23 cellular contexts compared by ENCODE assay signal in genomic region chr22:46096706-46097230, GRCh38. TPM values are rescaled to one million over a fixed set of nuclear protein-coding genes. Genes with fewer than 3 reads are reported as not detected.
DNase-seq lines count a peak whose midpoint lies in the region; ATAC-seq and TF ChIP-seq lines count a peak whose summit lies in the region.
"Had no signal": no experiment of that assay in that cellular context is flagged by ENCODE, and none has a peak within 500 bp of the region (broad histone marks: within the 10 kb centered on the region; RNA-seq: fewer than 3 reads in every experiment).

No MANE protein-coding gene starts in this region.

- ATAC-seq in psoas muscle (no peak), HG03460 (IDR thresholded peaks at IDR 0.05; ENCODE audit: unreplicated experiment) (no peak), sciatic nerve (no peak)
- ATAC-seq: right cardiac atrium had no signal

- no peak for TF ChIP-seq POLR2A in uterus (IDR thresholded peaks at IDR 0.05)

- no peak overlapping the region for H3K4me3 Mint-ChIP-seq in MCF 10A (ENCODE audit: unreplicated experiment)
- H3K4me3 Mint-ChIP-seq: activated naive CD4-positive, alpha-beta T cell treated with anti-CD3 and anti-CD28 coated beads, Interleukin-2, amount 50 U/mL, for 24 hours; CD14-positive monocyte; dendritic cell treated with granulocyte-macrophage colony-stimulating factor and Interleukin-4, amounts not matched to agents 40 ng/mL and 50 ng/mL, for 4 days; IgD-negative memory B cell had no signal

- peaks cover 79% of the 10 kb centered on the region for H3K4me1 ChIP-seq in mammary epithelial cell (ENCODE audit: insufficient read depth, low read length)
- peaks cover 70% of the 10 kb centered on the region for H3K4me1 ChIP-seq in psoas muscle
- H3K4me1 ChIP-seq in uterus, result peaks cover 25 to 65% of the 10 kb centered on the region in 2 donors

- H3K9me3 Mint-ChIP-seq in MCF 10A (ENCODE audit: unreplicated experiment), result no peaks in the 10 kb centered on the region
- H3K9me3 Mint-ChIP-seq: activated naive CD4-positive, alpha-beta T cell treated with anti-CD3 and anti-CD28 coated beads, Interleukin-2, amount 50 U/mL, for 24 hours; CD14-positive monocyte; dendritic cell treated with granulocyte-macrophage colony-stimulating factor and Interleukin-4, amounts not matched to agents 40 ng/mL and 50 ng/mL, for 4 days; IgD-negative memory B cell had no signal

- TF ChIP-seq CTCF in MCF 10A (IDR thresholded peaks at IDR 0.05; ENCODE audit: unreplicated experiment), result no peak
- TF ChIP-seq CTCF in mammary epithelial cell (conservative IDR thresholded peaks at IDR 0.05 in 1 of 2, IDR thresholded peaks at IDR 0.05 in 1 of 2; ENCODE audit: extremely low read depth in 1 of 2, insufficient read depth in 1 of 2, low read depth in 1 of 2, low read length in 2 of 2), result no peak
- no peak for TF ChIP-seq CTCF in dorsolateral prefrontal cortex (IDR thresholded peaks at IDR 0.05 in 54 of 56, conservative IDR thresholded peaks at IDR 0.05 in 2 of 56; ENCODE audit: low read depth in 1 of 56, partially characterized antibody in 56 of 56)
- no peak for TF ChIP-seq CTCF in psoas muscle (IDR thresholded peaks at IDR 0.05)
- no peak for TF ChIP-seq CTCF in uterus (IDR thresholded peaks at IDR 0.05)

- H3K9me3 ChIP-seq in mammary epithelial cell (replicated peaks; ENCODE audit: insufficient read depth, low read length) (no peaks in the 10 kb centered on the region), psoas muscle (no peaks in the 10 kb centered on the region), uterus (no peaks in the 10 kb centered on the region)
- H3K9me3 ChIP-seq: Peyer's patch had no signal

- WGBS in mammary epithelial cell (ENCODE audit: low coverage, missing lambda C conversion rate), result no CpG with 5 or more reads among the region's 14 CpGs
- WGBS in psoas muscle, 3 donors, result 74 to 94% (median 75%) methylated on average over 14 of the region's 14 CpGs

- H4K20me1 ChIP-seq in mammary epithelial cell (ENCODE audit: insufficient read depth, low read length), result peaks cover 3% of the 10 kb centered on the region

- intact Hi-C loops in MCF 10A (cut with micrococcal nuclease), result no loop called here
- intact Hi-C loops in mammary epithelial cell (cut with micrococcal nuclease), result no loop called here
- intact Hi-C loops in dorsolateral prefrontal cortex (cut with DNase I), result no loop called here
- intact Hi-C loops in psoas muscle (cut with DNase I), result no loop called here
- intact Hi-C loops in uterus (cut with DNase I; ENCODE audit: low total_unique reads), result no loop called here
- intact Hi-C loops in sciatic nerve (cut with DNase I), result no loop called here

- H3K27me3 Mint-ChIP-seq in MCF 10A (ENCODE audit: insufficient read depth, unreplicated experiment), result no peaks in the 10 kb centered on the region
- H3K27me3 Mint-ChIP-seq: activated naive CD4-positive, alpha-beta T cell treated with anti-CD3 and anti-CD28 coated beads, Interleukin-2, amount 50 U/mL, for 24 hours; dendritic cell treated with granulocyte-macrophage colony-stimulating factor and Interleukin-4, amounts not matched to agents 40 ng/mL and 50 ng/mL, for 4 days; IgD-negative memory B cell had no signal

- H3K27ac ChIP-seq in mammary epithelial cell (ENCODE audit: insufficient read depth, low read depth, low read length), result no peak overlapping the region
- peak overlapping the region in 57 of 59 donors; percentile 13 to 98 (median 95) for H3K27ac ChIP-seq in dorsolateral prefrontal cortex
- peak overlapping the region; percentile 53 for H3K27ac ChIP-seq in psoas muscle
- H3K27ac ChIP-seq in uterus, result peak overlapping the region; percentile 99 to 100

- dilution Hi-C loops in mammary epithelial cell (cut with HindIII; ENCODE audit: low sequenced_read_pairs), result no loop called here

- no peak overlapping the region for H2AFZ ChIP-seq in mammary epithelial cell (ENCODE audit: low read depth, low read length)

- POLR2A ChIA-PET in MCF 10A (lab: Yijun Ruan, JAX), result interaction anchor here (0.9 to 1.7 kb wide), 3 partner anchors 10 to 17 kb away, joined by 3 to 7 read pairs (median 3); no protein-coding TSS in a partner anchor

- no peak overlapping the region for H3K4me2 ChIP-seq in mammary epithelial cell (ENCODE audit: insufficient read depth, low read depth, low read length)

- H3K9ac ChIP-seq in mammary epithelial cell (ENCODE audit: insufficient read depth, low read length), result no peak overlapping the region

- peaks cover 95% of the 10 kb centered on the region for H3K79me2 ChIP-seq in mammary epithelial cell (ENCODE audit: insufficient read depth, low read length)

- CTCF ChIA-PET in MCF 10A (lab: Yijun Ruan, JAX), result interaction anchor here (1.2 kb wide), 1 partner anchor 21 kb away, joined by 3 read pairs; no protein-coding TSS in a partner anchor
- CTCF ChIA-PET in mammary epithelial cell (lab: Charles Lee; ENCODE audit: low non-redundant PET), result no interaction called here

- H3K4me3 ChIP-seq in mammary epithelial cell (replicated peaks in 1 of 3; ENCODE audit: insufficient read depth in 1 of 3, low read depth in 2 of 3, low read length in 3 of 3) (no peak overlapping the region), dorsolateral prefrontal cortex (peak overlapping the region in 2 of 59 donors; percentile 13 to 19), psoas muscle (no peak overlapping the region), uterus (no peak overlapping the region)
- H3K4me3 ChIP-seq: Peyer's patch had no signal

- H3K27ac Mint-ChIP-seq in MCF 10A (ENCODE audit: low read depth, unreplicated experiment), result peak overlapping the region; percentile 75
- H3K27ac Mint-ChIP-seq: activated naive CD4-positive, alpha-beta T cell treated with anti-CD3 and anti-CD28 coated beads, Interleukin-2, amount 50 U/mL, for 24 hours; dendritic cell treated with granulocyte-macrophage colony-stimulating factor and Interleukin-4, amounts not matched to agents 40 ng/mL and 50 ng/mL, for 4 days; IgD-negative memory B cell had no signal

- H3K27me3 ChIP-seq in mammary epithelial cell (ENCODE audit: insufficient read depth, low read length), result no peaks in the 10 kb centered on the region
- no peaks in the 10 kb centered on the region for H3K27me3 ChIP-seq in dorsolateral prefrontal cortex
- no peaks in the 10 kb centered on the region for H3K27me3 ChIP-seq in psoas muscle (ENCODE audit: insufficient read depth in 3 of 3, low read length in 2 of 3)
- no peaks in the 10 kb centered on the region for H3K27me3 ChIP-seq in uterus
- H3K27me3 ChIP-seq: Peyer's patch had no signal

- peaks cover 76% of the 10 kb centered on the region for H3K36me3 Mint-ChIP-seq in MCF 10A (ENCODE audit: insufficient read depth, unreplicated experiment)
- H3K36me3 Mint-ChIP-seq: activated naive CD4-positive, alpha-beta T cell treated with anti-CD3 and anti-CD28 coated beads, Interleukin-2, amount 50 U/mL, for 24 hours; IgD-negative memory B cell had no signal

- BruUV-seq in MCF 10A (replicated peaks; lab: Mats Ljungman, UMichigan) (no TSS peak), mammary epithelial cell (replicated peaks; lab: Mats Ljungman, UMichigan) (no TSS peak)

- DNase-seq in MCF 10A (ENCODE audit: unreplicated experiment) (no peak), mammary epithelial cell (no peak), dorsolateral prefrontal cortex (no peak), psoas muscle (no peak), uterus (no peak), sciatic nerve (ENCODE audit: low spot score) (no peak)
- DNase-seq in stimulated activated CD8-positive, alpha-beta memory T cell treated with anti-CD3 and anti-CD28 coated beads, Interleukin-4, amount 100 ng/mL, for 48 hours, result no peak
- DNase-seq: activated CD4-positive, CD25-positive, alpha-beta regulatory T cell treated with anti-CD3 and anti-CD28 coated beads, Interleukin-2, amount 50 U/mL, for 72 hours; activated CD8-positive, alpha-beta memory T cell treated with anti-CD3 and anti-CD28 coated beads for 24 hours; DMS153; HCEC 1CT; head of caudate nucleus; MM.1S; NCI-H226; nucleus accumbens; Peyer's patch; stimulated activated naive CD4-positive, alpha-beta T cell had no signal

- in situ Hi-C loops in mammary epithelial cell (cut with MboI; ENCODE audit: low sequenced_read_pairs in 2 of 2), result no loop called here

- H3K36me3 ChIP-seq in mammary epithelial cell (ENCODE audit: insufficient read depth, low read length), result peaks cover 34% of the 10 kb centered on the region
- H3K36me3 ChIP-seq in psoas muscle (ENCODE audit: insufficient read depth in 1 of 2, low read depth in 1 of 2), result peaks cover 4 to 51% of the 10 kb centered on the region in 2 donors
- no peaks in the 10 kb centered on the region for H3K36me3 ChIP-seq in uterus

- H3K4me1 Mint-ChIP-seq in MCF 10A (ENCODE audit: insufficient read depth, unreplicated experiment), result peaks cover 13% of the 10 kb centered on the region
- H3K4me1 Mint-ChIP-seq: activated naive CD4-positive, alpha-beta T cell treated with anti-CD3 and anti-CD28 coated beads, Interleukin-2, amount 50 U/mL, for 24 hours; CD14-positive monocyte; IgD-negative memory B cell had no signal

RNA-seq across cellular contexts. Expression of gene PPARA, which starts 53.6 kb away (rescaled TPM):
- 8.0 and 10.1 TPM in 2 replicates for total RNA-seq in MCF 10A (2022)
- 10 to 100 TPM; 10.3 to 15.5 TPM for total RNA-seq in mammary epithelial cell
- polyA plus RNA-seq in mammary epithelial cell, result 7.4 TPM
- polyA minus RNA-seq in mammary epithelial cell, result 46.3 TPM
- total RNA-seq in dorsolateral prefrontal cortex, result 10 to 100 TPM; 13.9 to 53.9 (median 22.6) TPM
- 10 to 100 TPM; 37.3 to 55.8 (median 46.2) TPM for total RNA-seq in psoas muscle
- 10 to 100 TPM; 11.0 to 30.6 (median 12.1) TPM for polyA plus RNA-seq in psoas muscle
- total RNA-seq in uterus, result 10 to 100 TPM in 2 of 4 donors, 1 to 10 TPM in 2; 1.8 to 24.8 (median 14.0) TPM
- 39.2 TPM for total RNA-seq in sciatic nerve
